In the genomic region with DNA sequence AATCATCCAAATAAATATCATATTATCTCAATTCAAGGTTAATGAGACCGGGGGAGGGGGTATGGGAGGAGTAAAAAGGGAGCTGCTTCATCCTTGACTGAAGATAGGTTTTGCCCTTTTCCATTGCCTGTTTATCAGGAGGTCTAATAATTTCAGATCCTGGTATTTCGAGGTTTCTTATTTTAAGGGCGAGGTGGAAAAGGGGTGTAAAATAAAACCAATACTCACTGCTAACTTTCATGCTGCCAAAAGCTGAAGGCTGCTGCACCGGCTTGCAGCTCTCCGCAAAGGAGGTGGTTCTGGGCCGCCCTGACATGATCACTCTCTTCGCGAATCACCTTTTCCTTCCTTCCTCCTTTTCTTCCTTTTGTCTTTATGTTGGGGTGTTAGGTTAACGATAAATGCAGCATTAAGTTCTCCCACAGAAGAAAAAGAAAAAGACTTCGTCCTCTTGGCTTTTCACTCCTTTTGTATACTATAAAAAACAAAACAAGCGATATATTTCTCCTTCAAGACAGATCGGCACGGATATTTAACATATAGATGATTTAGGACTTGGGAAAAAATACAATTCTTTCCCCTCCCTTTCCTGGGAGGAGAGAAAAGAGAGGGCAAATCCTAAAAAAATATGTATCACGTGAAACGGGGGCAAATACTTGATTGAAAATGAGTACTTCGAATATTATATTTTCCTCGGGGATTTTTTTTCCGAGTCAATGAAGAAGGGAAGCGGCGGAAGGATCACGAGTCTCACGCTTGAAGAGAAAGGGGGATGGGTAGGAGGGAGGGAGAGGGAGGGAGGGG, we compare ENCODE assay signal across 8 cellular contexts. TPM values are rescaled to one million over a fixed set of nuclear protein-coding genes. Genes with fewer than 3 reads are reported as not detected.
DNase-seq lines count a peak whose midpoint lies in the region; ATAC-seq and TF ChIP-seq lines count a peak whose summit lies in the region.

No MANE protein-coding gene starts in this region.

- TF ChIP-seq CTCF in GM06990 (IDR thresholded peaks at IDR 0.05; ENCODE audit: insufficient read depth, low read length, poor library complexity, severe bottlenecking): no peak
- TF ChIP-seq CTCF in OCI-LY3 (IDR thresholded peaks at IDR 0.05; ENCODE audit: low read depth, low read length): no peak
- no peak for TF ChIP-seq CTCF in cardiac fibroblast (IDR thresholded peaks at IDR 0.05; ENCODE audit: low read depth, low read length)
- no peak for TF ChIP-seq CTCF in lower leg skin (IDR thresholded peaks at IDR 0.05)
- no peak for TF ChIP-seq CTCF in suprapubic skin (IDR thresholded peaks at IDR 0.05)

- peak overlapping the region; percentile 85 for H3K9ac ChIP-seq in OCI-LY3 (ENCODE audit: low read length)

- H3K4me3 ChIP-seq in ACC112 (ENCODE audit: low read depth, low read length) (peak overlapping the region; percentile 90), GM06990 (replicated peaks; ENCODE audit: low read depth, low read length) (peak overlapping the region; percentile 91), OCI-LY3 (ENCODE audit: low read length) (peak overlapping the region; percentile 84), cardiac fibroblast (replicated peaks in 1 of 2; ENCODE audit: low read depth in 2 of 2, low read length in 2 of 2) (peak overlapping the region; percentile 77 to 86), lower leg skin (ENCODE audit: low read depth, poor library complexity, severe bottlenecking) (peak overlapping the region; percentile 73), suprapubic skin (peak overlapping the region; percentile 95)

- H3K9me3 ChIP-seq in OCI-LY3 (ENCODE audit: insufficient read depth, low read length) (no peaks in the 10 kb centered on the region), suprapubic skin (no peaks in the 10 kb centered on the region)

- H3K4me1 ChIP-seq in ACC112 (ENCODE audit: control insufficient read depth, insufficient read depth, low read length, unreplicated experiment) (peaks cover 7% of the 10 kb centered on the region), OCI-LY3 (ENCODE audit: low read length) (peaks cover 17% of the 10 kb centered on the region), suprapubic skin (peaks cover 60% of the 10 kb centered on the region)

- no peaks in the 10 kb centered on the region for H3K36me3 ChIP-seq in ACC112 (ENCODE audit: insufficient read depth, low read length)
- H3K36me3 ChIP-seq in GM06990 (ENCODE audit: control insufficient read depth, insufficient read depth, low read length): no peaks in the 10 kb centered on the region
- H3K36me3 ChIP-seq in OCI-LY3 (replicated peaks; ENCODE audit: low read depth, low read length): peaks cover 5% of the 10 kb centered on the region
- H3K36me3 ChIP-seq in suprapubic skin: no peaks in the 10 kb centered on the region

- H3K79me2 ChIP-seq in ACC112 (ENCODE audit: control insufficient read depth, insufficient read depth, low read length, unreplicated experiment) (peaks cover 75% of the 10 kb centered on the region), OCI-LY3 (ENCODE audit: low read length) (peaks cover 72% of the 10 kb centered on the region)

- TF ChIP-seq POLR2A in lower leg skin (IDR thresholded peaks at IDR 0.05): no peak
- TF ChIP-seq POLR2A in suprapubic skin (IDR thresholded peaks at IDR 0.05): no peak

- DNase-seq in GM06990 (ENCODE audit: extremely low read depth, insufficient read length) (no peak), cardiac fibroblast (ENCODE audit: low read depth in 2 of 2) (peak; percentile 92), lower leg skin (ENCODE audit: low spot score in 2 of 2) (no peak), suprapubic skin (ENCODE audit: low spot score in 2 of 2) (no peak)

- 0 to 1% methylated on average over 22 of the region's 22 CpGs for WGBS in lower leg skin, 2 donors
- WGBS in suprapubic skin: under 1% methylated on average over 22 of the region's 22 CpGs

- peaks cover 43% of the 10 kb centered on the region for H4K20me1 ChIP-seq in OCI-LY3 (ENCODE audit: insufficient read depth, low read length)

- intact Hi-C loops in lower leg skin (cut with DNase I; ENCODE audit: low total_unique reads): no loop called here

- H3K4me2 ChIP-seq in OCI-LY3 (ENCODE audit: low read length): peak overlapping the region; percentile 83

- H2AFZ ChIP-seq in ACC112 (ENCODE audit: low read length, unreplicated experiment): peak overlapping the region; percentile 89
- H2AFZ ChIP-seq in OCI-LY3 (ENCODE audit: low read depth, low read length): 0 out of 2 replicates have a peak overlapping the region, but pooled peaks have one; percentile 22

- ATAC-seq in HG03135 (IDR thresholded peaks at IDR 0.05; ENCODE audit: unreplicated experiment): no peak
- no peak for ATAC-seq in GM19351 (IDR thresholded peaks at IDR 0.05; ENCODE audit: unreplicated experiment)

- H3K27me3 ChIP-seq in ACC112 (ENCODE audit: insufficient read depth, low read length): no peaks in the 10 kb centered on the region
- no peaks in the 10 kb centered on the region for H3K27me3 ChIP-seq in GM06990 (replicated peaks; ENCODE audit: control insufficient read depth, insufficient read depth, low read length)
- H3K27me3 ChIP-seq in OCI-LY3 (ENCODE audit: low read depth, low read length): no peaks in the 10 kb centered on the region
- no peaks in the 10 kb centered on the region for H3K27me3 ChIP-seq in suprapubic skin

- H3K27ac ChIP-seq in ACC112 (ENCODE audit: low read depth, low read length): peak overlapping the region; percentile 93
- peak overlapping the region; percentile 97 for H3K27ac ChIP-seq in OCI-LY3 (ENCODE audit: low read length)
- peak overlapping the region; percentile 100 for H3K27ac ChIP-seq in suprapubic skin

- no peak for TF ChIP-seq EP300 in suprapubic skin (IDR thresholded peaks at IDR 0.05)

RNA-seq across cellular contexts. Expression of a gene that starts 0.9 kb away (rescaled TPM):
- total RNA-seq in lower leg skin (10 to 100 TPM; 37.3 to 48.7 (median 46.0) TPM), suprapubic skin (10 to 100 TPM; 43.8 to 58.1 (median 53.0) TPM)

Comparison
In these comparisons a context has a peak if more than half of its experiments do, and no peak if none do; other contexts are left out.
1. DNase-seq: peak in cardiac fibroblast (2 of 2); none in GM06990 (single experiment), lower leg skin (0 of 2) and suprapubic skin (0 of 2).
2. Peak in every context shown above with its lines, with median percentiles within 50 percentile points of each other: H3K27ac ChIP-seq and H3K4me3 ChIP-seq.